Comparison of ENCODE assay signal across 20 cellular contexts in the genomic region with DNA sequence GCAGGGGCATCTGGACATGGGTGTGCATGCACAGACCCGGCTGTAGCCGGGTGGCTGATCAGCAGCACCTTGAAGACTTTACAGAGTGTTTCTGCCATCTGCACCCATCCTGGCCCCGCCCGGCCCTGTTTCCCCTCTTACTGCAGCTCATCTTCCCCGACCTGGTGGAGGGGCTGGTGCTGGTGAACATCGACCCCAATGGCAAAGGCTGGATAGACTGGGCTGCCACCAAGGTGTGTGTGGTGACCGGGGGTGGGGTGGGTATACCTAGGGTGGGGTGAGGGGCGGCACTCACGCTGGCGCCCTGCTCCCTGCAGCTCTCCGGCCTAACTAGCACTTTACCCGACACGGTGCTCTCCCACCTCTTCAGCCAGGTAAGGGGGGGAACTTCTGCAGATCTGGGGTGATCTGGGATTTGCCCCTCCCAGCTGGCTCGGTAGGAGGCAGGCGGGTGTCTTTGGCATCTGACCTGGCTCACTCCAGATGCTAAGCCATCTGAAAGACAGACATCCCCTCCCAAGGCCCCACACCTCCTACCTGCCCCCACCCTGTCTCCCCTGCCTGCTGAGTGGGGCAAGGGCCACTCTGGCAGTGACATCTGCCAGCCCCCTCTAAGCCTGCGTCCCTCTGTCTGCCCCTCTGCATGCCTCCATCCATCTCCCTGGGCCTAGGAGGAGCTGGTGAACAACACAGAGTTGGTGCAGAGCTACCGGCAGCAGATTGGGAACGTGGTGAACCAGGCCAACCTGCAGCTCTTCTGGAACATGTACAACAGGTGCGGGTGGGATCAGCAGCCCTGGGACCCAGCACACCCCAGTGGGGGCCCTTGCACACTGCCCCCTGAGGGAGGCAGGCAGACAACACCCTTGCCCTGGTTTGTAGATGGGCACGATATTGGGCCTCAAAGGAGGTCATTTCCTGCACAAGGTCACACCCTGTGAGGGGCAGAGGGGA. TPM values are rescaled to one million over a fixed set of nuclear protein-coding genes. Genes with fewer than 3 reads are reported as not detected.
A peak's percentile ranks its signal among the peaks of the same experiment; 100 is the strongest.
DNase-seq lines count a peak whose midpoint lies in the region; ATAC-seq and TF ChIP-seq lines count a peak whose summit lies in the region.
"Had no signal": no experiment of that assay in that cellular context is flagged by ENCODE, and none has a peak within 500 bp of the region (broad histone marks: within the 10 kb centered on the region; RNA-seq: fewer than 3 reads in every experiment).

No MANE protein-coding gene starts in this region.

- no peak overlapping the region for H3K27ac Mint-ChIP-seq in activated CD8-positive, alpha-beta T cell treated with anti-CD3 and anti-CD28 coated beads for 36 hours
- no peak overlapping the region for H3K27ac Mint-ChIP-seq in activated CD8-positive, alpha-beta T cell treated with anti-CD3 and anti-CD28 coated beads, Interleukin-2, amount 10 ng/mL, durations not matched to agents 7 days and 5 days
- peak overlapping the region; percentile 29 to 68 for H3K27ac Mint-ChIP-seq in effector memory CD8-positive, alpha-beta T cell
- H3K27ac Mint-ChIP-seq: activated CD4-positive, alpha-beta T cell treated with anti-CD3 and anti-CD28 coated beads, Interleukin-2, amount 10 ng/mL, durations not matched to agents 7 days and 5 days; activated naive CD8-positive, alpha-beta T cell treated with anti-CD3 and anti-CD28 coated beads for 36 hours had no signal

- intact Hi-C loops in activated CD8-positive, alpha-beta T cell treated with anti-CD3 and anti-CD28 coated beads for 36 hours (cut with micrococcal nuclease): loop anchor here (10.0 kb wide), 1 partner anchor 158 kb away; no protein-coding TSS in a partner anchor

- TF ChIP-seq CTCF in activated CD8-positive, alpha-beta T cell treated with anti-CD3 and anti-CD28 coated beads for 36 hours (IDR thresholded peaks at IDR 0.05): no peak
- TF ChIP-seq CTCF in HEK293 (tag by site-specific recombination; IDR thresholded peaks at IDR 0.05) (no peak), retinal pigment epithelial cell (conservative IDR thresholded peaks at IDR 0.05; ENCODE audit: low read depth, low read length) (peak; percentile 9)

- no peak for ATAC-seq in activated CD8-positive, alpha-beta T cell treated with anti-CD3 and anti-CD28 coated beads for 36 hours
- ATAC-seq in activated CD8-positive, alpha-beta T cell treated with anti-CD3 and anti-CD28 coated beads, Interleukin-2, amount 10 ng/mL, durations not matched to agents 7 days and 5 days: no peak
- ATAC-seq in effector memory CD8-positive, alpha-beta T cell (replicated peaks): peak; percentile 46
- ATAC-seq in GM18502 (IDR thresholded peaks at IDR 0.05; ENCODE audit: poor library complexity, unreplicated experiment): no peak
- ATAC-seq: naive thymus-derived CD8-positive, alpha-beta T cell; psoas muscle; upper lobe of right lung had no signal

- no peaks in the 10 kb centered on the region for H3K9me3 Mint-ChIP-seq in activated CD8-positive, alpha-beta T cell treated with anti-CD3 and anti-CD28 coated beads for 36 hours
- no peaks in the 10 kb centered on the region for H3K9me3 Mint-ChIP-seq in activated CD8-positive, alpha-beta T cell treated with anti-CD3 and anti-CD28 coated beads, Interleukin-2, amount 10 ng/mL, durations not matched to agents 7 days and 5 days (ENCODE audit: insufficient read depth)
- no peaks in the 10 kb centered on the region for H3K9me3 Mint-ChIP-seq in effector memory CD8-positive, alpha-beta T cell
- H3K9me3 Mint-ChIP-seq: activated CD4-positive, alpha-beta T cell treated with anti-CD3 and anti-CD28 coated beads, Interleukin-2, amount 10 ng/mL, durations not matched to agents 7 days and 5 days; activated naive CD8-positive, alpha-beta T cell treated with anti-CD3 and anti-CD28 coated beads for 36 hours; CD4-positive, CD25-positive, alpha-beta regulatory T cell; naive thymus-derived CD8-positive, alpha-beta T cell had no signal

- POLR2A ChIA-PET in activated CD8-positive, alpha-beta T cell treated with anti-CD3 and anti-CD28 coated beads for 36 hours (lab: Charles Lee): interaction anchor here (0.5 to 1.5 kb wide), 2 partner anchors 10 to 22 kb away, joined by 5 to 7 read pairs; no protein-coding TSS in a partner anchor
- POLR2A ChIA-PET in activated CD8-positive, alpha-beta T cell treated with anti-CD3 and anti-CD28 coated beads, Interleukin-2, amount 10 ng/mL, durations not matched to agents 7 days and 5 days (lab: Charles Lee): interaction anchor here (1.0 to 1.1 kb wide), 2 partner anchors 8 to 250 kb away, joined by 3 read pairs; no protein-coding TSS in a partner anchor
- POLR2A ChIA-PET in HEK293 (lab: Yijun Ruan, JAX): interaction anchor here (0.6 kb wide), 1 partner anchor 15 kb away, joined by 3 read pairs; no protein-coding TSS in a partner anchor

- no peak overlapping the region for H3K4me3 Mint-ChIP-seq in activated CD8-positive, alpha-beta T cell treated with anti-CD3 and anti-CD28 coated beads for 36 hours
- no peak overlapping the region for H3K4me3 Mint-ChIP-seq in activated CD8-positive, alpha-beta T cell treated with anti-CD3 and anti-CD28 coated beads, Interleukin-2, amount 10 ng/mL, durations not matched to agents 7 days and 5 days
- no peak overlapping the region for H3K4me3 Mint-ChIP-seq in effector memory CD8-positive, alpha-beta T cell
- H3K4me3 Mint-ChIP-seq: activated CD4-positive, alpha-beta T cell treated with anti-CD3 and anti-CD28 coated beads, Interleukin-2, amount 10 ng/mL, durations not matched to agents 7 days and 5 days; activated naive CD8-positive, alpha-beta T cell treated with anti-CD3 and anti-CD28 coated beads for 36 hours; CD4-positive, CD25-positive, alpha-beta regulatory T cell had no signal

- no peaks in the 10 kb centered on the region for H3K4me1 Mint-ChIP-seq in activated CD8-positive, alpha-beta T cell treated with anti-CD3 and anti-CD28 coated beads for 36 hours (ENCODE audit: low read depth)
- H3K4me1 Mint-ChIP-seq in activated CD8-positive, alpha-beta T cell treated with anti-CD3 and anti-CD28 coated beads, Interleukin-2, amount 10 ng/mL, durations not matched to agents 7 days and 5 days (ENCODE audit: low read depth): peaks cover 8% of the 10 kb centered on the region
- peaks cover 0 to 10% of the 10 kb centered on the region in 2 donors for H3K4me1 Mint-ChIP-seq in effector memory CD8-positive, alpha-beta T cell (ENCODE audit: low read depth in 2 of 2)

- H3K36me3 Mint-ChIP-seq in activated CD8-positive, alpha-beta T cell treated with anti-CD3 and anti-CD28 coated beads for 36 hours (ENCODE audit: low read depth): no peaks in the 10 kb centered on the region
- no peaks in the 10 kb centered on the region for H3K36me3 Mint-ChIP-seq in activated CD8-positive, alpha-beta T cell treated with anti-CD3 and anti-CD28 coated beads, Interleukin-2, amount 10 ng/mL, durations not matched to agents 7 days and 5 days (ENCODE audit: low read depth)
- H3K36me3 Mint-ChIP-seq in effector memory CD8-positive, alpha-beta T cell (ENCODE audit: insufficient read depth): no peaks in the 10 kb centered on the region
- H3K36me3 Mint-ChIP-seq: activated naive CD8-positive, alpha-beta T cell treated with anti-CD3 and anti-CD28 coated beads for 36 hours; CD4-positive, CD25-positive, alpha-beta regulatory T cell; naive thymus-derived CD8-positive, alpha-beta T cell had no signal

- H3K9me3 ChIP-seq in HEK293 (ENCODE audit: control insufficient read depth, insufficient read depth, low read depth, low read length): no peaks in the 10 kb centered on the region
- H3K9me3 ChIP-seq: psoas muscle, upper lobe of right lung had no signal

- CTCF ChIA-PET in activated CD8-positive, alpha-beta T cell treated with anti-CD3 and anti-CD28 coated beads for 36 hours (lab: Charles Lee): interaction anchor here (1.1 to 1.4 kb wide), 2 partner anchors 19 to 250 kb away, joined by 3 to 6 read pairs; no protein-coding TSS in a partner anchor
- CTCF ChIA-PET in activated CD8-positive, alpha-beta T cell treated with anti-CD3 and anti-CD28 coated beads, Interleukin-2, amount 10 ng/mL, durations not matched to agents 7 days and 5 days (lab: Charles Lee): no interaction called here
- CTCF ChIA-PET in HEK293 (lab: Yijun Ruan, JAX): interaction anchor here (1.0 to 2.3 kb wide), 3 partner anchors 11 to 250 kb away, joined by 3 to 7 read pairs (median 4); no protein-coding TSS in a partner anchor

- peaks cover 2% of the 10 kb centered on the region for H3K4me1 ChIP-seq in HEK293 (ENCODE audit: control insufficient read depth, insufficient read depth, low read length)
- H3K4me1 ChIP-seq: psoas muscle, upper lobe of right lung had no signal

- H3K36me3 ChIP-seq in HEK293 (ENCODE audit: control insufficient read depth in 2 of 2, insufficient read depth in 1 of 2, low read length in 2 of 2): peaks cover 0 to 14% of the 10 kb centered on the region in 2 experiments; a peak in 1 of 3 replicates
- H3K36me3 ChIP-seq: upper lobe of right lung had no signal

- H3K4me3 ChIP-seq in HEK293 (ENCODE audit: low read depth, low read length) (no peak overlapping the region), retinal pigment epithelial cell (ENCODE audit: low read length) (no peak overlapping the region)
- H3K4me3 ChIP-seq: psoas muscle, upper lobe of right lung had no signal

- peaks cover 12% of the 10 kb centered on the region for H3K27me3 Mint-ChIP-seq in activated CD8-positive, alpha-beta T cell treated with anti-CD3 and anti-CD28 coated beads for 36 hours
- peaks cover 3% of the 10 kb centered on the region for H3K27me3 Mint-ChIP-seq in activated CD8-positive, alpha-beta T cell treated with anti-CD3 and anti-CD28 coated beads, Interleukin-2, amount 10 ng/mL, durations not matched to agents 7 days and 5 days (ENCODE audit: low read depth)
- H3K27me3 Mint-ChIP-seq in effector memory CD8-positive, alpha-beta T cell: peaks cover 12 to 28% of the 10 kb centered on the region in 2 donors
- H3K27me3 Mint-ChIP-seq: activated CD4-positive, alpha-beta T cell treated with anti-CD3 and anti-CD28 coated beads, Interleukin-2, amount 10 ng/mL, durations not matched to agents 7 days and 5 days had no signal

- no peak overlapping the region for H3K27ac ChIP-seq in HEK293 (ENCODE audit: extremely low read depth, low read depth, low read length)
- H3K27ac ChIP-seq: psoas muscle, upper lobe of right lung had no signal

- DNase-seq in activated CD8-positive, alpha-beta T cell treated with anti-CD3 and anti-CD28 coated beads for 36 hours: peak; percentile 2
- no peak for DNase-seq in activated CD8-positive, alpha-beta T cell treated with anti-CD3 and anti-CD28 coated beads, Interleukin-2, amount 10 ng/mL, durations not matched to agents 7 days and 5 days
- no peak for DNase-seq in effector memory CD8-positive, alpha-beta T cell
- DNase-seq in retinal pigment epithelial cell (ENCODE audit: low read depth) (no peak), NCI-H69 (lab: John Stamatoyannopoulos, UW) (no peak), NCI-H345 treated with DMSO at 0.1 percent for 48 hours (lab: John Stamatoyannopoulos, UW; ENCODE audit: unreplicated experiment) (no peak)
- DNase-seq: activated CD4-positive, alpha-beta T cell treated with anti-CD3 and anti-CD28 coated beads, Interleukin-2, amount 10 ng/mL, durations not matched to agents 7 days and 5 days; activated naive CD8-positive, alpha-beta T cell treated with anti-CD3 and anti-CD28 coated beads for 36 hours; activated T-cell treated with anti-CD3 and anti-CD28 coated beads, Interleukin-2, amount 50 U/mL, for 1 hour; CD4-positive, CD25-positive, alpha-beta regulatory T cell; dermis blood vessel endothelial cell; DMS79 treated with DMSO at 0.1 percent for 48 hours; naive thymus-derived CD8-positive, alpha-beta T cell; NCI-H446 treated with DMSO at 0.1 percent for 48 hours; stimulated activated naive CD4-positive, alpha-beta T cell; T1000; upper lobe of right lung had no signal

RNA-seq across cellular contexts. Expression of a gene that starts 6.6 kb away (rescaled TPM):
- total RNA-seq in activated CD8-positive, alpha-beta T cell treated with anti-CD3 and anti-CD28 coated beads for 36 hours: 1 to 10 TPM; 1.3 to 1.6 TPM
- total RNA-seq in activated CD8-positive, alpha-beta T cell treated with anti-CD3 and anti-CD28 coated beads, Interleukin-2, amount 10 ng/mL, durations not matched to agents 7 days and 5 days: not detected

RNA-seq across cellular contexts. Expression of a gene that starts 8.8 kb away (rescaled TPM):
- total RNA-seq in activated CD8-positive, alpha-beta T cell treated with anti-CD3 and anti-CD28 coated beads for 36 hours: 10 to 100 TPM; 14.8 to 15.5 TPM
- total RNA-seq in activated CD8-positive, alpha-beta T cell treated with anti-CD3 and anti-CD28 coated beads, Interleukin-2, amount 10 ng/mL, durations not matched to agents 7 days and 5 days: 10 to 100 TPM; 16.0 to 16.9 TPM

Comparison
In these comparisons a context has a peak if more than half of its experiments do, and no peak if none do; other contexts are left out.
1. H3K27ac Mint-ChIP-seq: peak in effector memory CD8-positive, alpha-beta T cell (2 of 2); none in activated CD8-positive, alpha-beta T cell treated with anti-CD3 and anti-CD28 coated beads for 36 hours (single experiment) and activated CD8-positive, alpha-beta T cell treated with anti-CD3 and anti-CD28 coated beads, Interleukin-2, amount 10 ng/mL, durations not matched to agents 7 days and 5 days (single experiment).